In genomic region chr17:41666708-41667279, GRCh38 we compare ENCODE assay signal across 8 cellular contexts. TPM values are rescaled to one million over a fixed set of nuclear protein-coding genes. Genes with fewer than 3 reads are reported as not detected.
DNase-seq lines count a peak whose midpoint lies in the region; ATAC-seq and TF ChIP-seq lines count a peak whose summit lies in the region.

No MANE protein-coding gene starts in this region.

- H3K36me3 ChIP-seq in SJCRH30 (no peaks in the 10 kb centered on the region), osteoblast (ENCODE audit: insufficient read depth, low read length) (no peaks in the 10 kb centered on the region), thoracic aorta (no peaks in the 10 kb centered on the region)

- peak; percentile 88 for TF ChIP-seq CTCF in osteoblast (IDR thresholded peaks at IDR 0.05; ENCODE audit: extremely low read depth, low read depth, low read length)
- TF ChIP-seq CTCF in thoracic aorta (IDR thresholded peaks at IDR 0.05) = peak; percentile 95

- H2AFZ ChIP-seq in osteoblast (ENCODE audit: low read length) = peak overlapping the region; percentile 93

- peak overlapping the region; percentile 98 for H3K4me2 ChIP-seq in osteoblast (ENCODE audit: insufficient read depth, low read length)

- H3K4me1 ChIP-seq in SJCRH30 = 0 out of 2 replicates have a peak, but pooled peaks cover 2% of the 10 kb centered on the region
- peaks cover 9% of the 10 kb centered on the region for H3K4me1 ChIP-seq in osteoblast (ENCODE audit: insufficient read depth, low read length)
- H3K4me1 ChIP-seq in thoracic aorta (ENCODE audit: control insufficient read depth in 1 of 2, low read depth in 2 of 2) = peaks cover 4 to 14% of the 10 kb centered on the region in 2 donors

- DNase-seq in Caki2 (ENCODE audit: low read depth) = peak; percentile 77
- peak; percentile 69 for DNase-seq in M059J (ENCODE audit: low read depth)
- peak; percentile 75 to 86 for DNase-seq in SJCRH30
- DNase-seq in activated naive CD4-positive, alpha-beta T cell (lab: John Stamatoyannopoulos, UW) = peak; percentile 60 to 84 (median 80)
- DNase-seq in globus pallidus (ENCODE audit: low spot score) = peak; percentile 68
- peak; percentile 96 for DNase-seq in osteoblast (ENCODE audit: insufficient read length, low spot score, missing footprints)
- DNase-seq in thoracic aorta (ENCODE audit: low spot score) = peak; percentile 33

- peak overlapping the region; percentile 47 for H3K4me3 ChIP-seq in SJCRH30
- peak overlapping the region; percentile 79 for H3K4me3 ChIP-seq in osteoblast (ENCODE audit: insufficient read depth, low read length)
- H3K4me3 ChIP-seq in thoracic aorta = peak overlapping the region; percentile 76

- no peaks in the 10 kb centered on the region for H3K79me2 ChIP-seq in osteoblast (ENCODE audit: insufficient read depth, low read length)

- no peaks in the 10 kb centered on the region for H4K20me1 ChIP-seq in osteoblast (ENCODE audit: insufficient read depth, low read length)

- H3K9me3 ChIP-seq in SJCRH30 (replicated peaks) = no peaks in the 10 kb centered on the region
- H3K9me3 ChIP-seq in osteoblast (ENCODE audit: low read depth, low read length) = no peaks in the 10 kb centered on the region
- no peaks in the 10 kb centered on the region for H3K9me3 ChIP-seq in thoracic aorta

- H3K27me3 ChIP-seq in SJCRH30 (no peaks in the 10 kb centered on the region), osteoblast (ENCODE audit: insufficient read depth, low read length) (no peaks in the 10 kb centered on the region), thoracic aorta (replicated peaks; ENCODE audit: insufficient read depth) (no peaks in the 10 kb centered on the region)

- in situ Hi-C loops in Caki2 (cut with HindIII; ENCODE audit: low pct_unique_long_range_greater_than_20kb, low sequenced_read_pairs) = no loop called here

- ATAC-seq in GM21529 (IDR thresholded peaks at IDR 0.05; ENCODE audit: unreplicated experiment) = peak; percentile 49
- peak; percentile 33 for ATAC-seq in thoracic aorta (ENCODE audit: insufficient number of reproducible peaks, low FRiP score, low read depth)

- H3K27ac ChIP-seq in SJCRH30 = peak overlapping the region; percentile 54
- peak overlapping the region; percentile 76 for H3K27ac ChIP-seq in osteoblast (ENCODE audit: low read depth, low read length)
- peak overlapping the region; percentile 69 to 77 for H3K27ac ChIP-seq in thoracic aorta

RNA-seq across cellular contexts. Expression of gene EIF1, which starts 21.9 kb away (rescaled TPM):
- total RNA-seq in Caki2 (2014; rRNA removed; shearing (Covaris generic); ENCODE audit: low replicate concordance) = 25.4 and 50.9 TPM in 2 replicates
- total RNA-seq in M059J (2014; rRNA removed; shearing (Covaris generic)) = 54.4 and 64.1 TPM in 2 replicates
- 107 and 142 TPM in 2 replicates for total RNA-seq in SJCRH30 (2014; rRNA removed; shearing (Covaris generic))
- total RNA-seq in osteoblast = 94.5 and 101 TPM in 2 replicates
- total RNA-seq in thoracic aorta = 100 to 1,000 TPM; 167 to 318 TPM

RNA-seq across cellular contexts. Expression of gene KRT17, which starts 42.4 kb away (rescaled TPM):
- total RNA-seq in Caki2 (2014; rRNA removed; shearing (Covaris generic); ENCODE audit: low replicate concordance) = not detected in 2 replicates
- 6.7 and 8.5 TPM in 2 replicates for total RNA-seq in M059J (2014; rRNA removed; shearing (Covaris generic))
- total RNA-seq in SJCRH30 (2014; rRNA removed; shearing (Covaris generic)) = 134 and 149 TPM in 2 replicates
- total RNA-seq in osteoblast (4.3 and 4.7 TPM in 2 replicates), thoracic aorta (10 to 100 TPM; 74.7 to 87.1 TPM)

RNA-seq across cellular contexts. Expression of gene GAST, which starts 45.3 kb away (rescaled TPM):
- total RNA-seq in Caki2 (2014; rRNA removed; shearing (Covaris generic); ENCODE audit: low replicate concordance) = not detected in 2 replicates
- total RNA-seq in M059J (2014; rRNA removed; shearing (Covaris generic)) = not detected in 2 replicates
- not detected in 2 replicates for total RNA-seq in SJCRH30 (2014; rRNA removed; shearing (Covaris generic))
- total RNA-seq in osteoblast (not detected in 2 replicates), thoracic aorta (not detected)

RNA-seq across cellular contexts. Expression of gene KRT16, which starts 54.2 kb away (rescaled TPM):
- 1.4 TPM in 1 of 2 replicates, not detected in the other for total RNA-seq in Caki2 (2014; rRNA removed; shearing (Covaris generic); ENCODE audit: low replicate concordance)
- 0.15 and 0.34 TPM in 2 replicates for total RNA-seq in M059J (2014; rRNA removed; shearing (Covaris generic))
- total RNA-seq in SJCRH30 (2014; rRNA removed; shearing (Covaris generic)) = 0.08 TPM in 1 of 2 replicates, not detected in the other
- total RNA-seq in osteoblast (4.3 and 5.6 TPM in 2 replicates), thoracic aorta (10 to 100 TPM in 1 of 2 donors, 1 to 10 TPM in 1; 6.5 to 16.8 TPM)

Comparison
In these comparisons a context has a peak if more than half of its experiments do, and no peak if none do; other contexts are left out.
1. Peak in every context shown above with its lines: DNase-seq, ATAC-seq, H3K4me3 ChIP-seq and H3K27ac ChIP-seq.
2. DNase-seq: peak in every context shown above with its lines; median percentile 96 in osteoblast; 80 in SJCRH30; 80 in activated naive CD4-positive, alpha-beta T cell; 77 in Caki2; 69 in M059J; 68 in globus pallidus; 33 in thoracic aorta.